ENCODE assay signal across 9 cellular contexts in genomic region chr1:8873001-8873400, GRCh38. TPM values are rescaled to one million over a fixed set of nuclear protein-coding genes. Genes with fewer than 3 reads are reported as not detected.
DNase-seq lines count a peak whose midpoint lies in the region; ATAC-seq and TF ChIP-seq lines count a peak whose summit lies in the region.
"Had no signal": no experiment of that assay in that cellular context is flagged by ENCODE, and none has a peak within 500 bp of the region (broad histone marks: within the 10 kb centered on the region; RNA-seq: fewer than 3 reads in every experiment).

No MANE protein-coding gene starts in this region.

- H3K4me3 ChIP-seq in right cardiac atrium (ENCODE audit: low read length) (no peak overlapping the region), brain microvascular endothelial cell (ENCODE audit: low read depth, low read length) (peak overlapping the region; percentile 9), lower lobe of right lung (no peak overlapping the region)

- DNase-seq in right cardiac atrium, result no peak
- DNase-seq in Right ventricle myocardium inferior (ENCODE audit: missing footprints), result no peak
- no peak for DNase-seq in brain microvascular endothelial cell
- DNase-seq in lower lobe of right lung, result no peak
- no peak for DNase-seq in NOMO-1 treated with dmso at 0.1 percent for 144 hours (lab: John Stamatoyannopoulos, UW; ENCODE audit: unreplicated experiment)
- DNase-seq in NCI-H146 (lab: John Stamatoyannopoulos, UW), result no peak
- DNase-seq: NCI-H748 treated with DMSO at 0.1 percent for 48 hours had no signal

- 85% methylated on average over 5 of the region's 5 CpGs for WGBS in right cardiac atrium

- no peaks in the 10 kb centered on the region for H3K27me3 ChIP-seq in right cardiac atrium (ENCODE audit: control insufficient read depth, insufficient read depth)
- no peaks in the 10 kb centered on the region for H3K27me3 ChIP-seq in brain microvascular endothelial cell (replicated peaks)
- H3K27me3 ChIP-seq in lower lobe of right lung (ENCODE audit: low read depth), result no peaks in the 10 kb centered on the region

- H3K27ac ChIP-seq in right cardiac atrium (ENCODE audit: low read length) (peak overlapping the region; percentile 9), brain microvascular endothelial cell (peak overlapping the region; percentile 55), lower lobe of right lung (peak overlapping the region; percentile 99)

- in situ Hi-C loops in brain microvascular endothelial cell (cut with HindIII; ENCODE audit: low pct_ligation_motif_present, low sequenced_read_pairs), result no loop called here

- H3K36me3 ChIP-seq in brain microvascular endothelial cell (replicated peaks) (peaks cover 84% of the 10 kb centered on the region), lower lobe of right lung (peaks cover 79% of the 10 kb centered on the region)

- H3K4me1 ChIP-seq in right cardiac atrium (ENCODE audit: control insufficient read depth, insufficient read depth, low read length), result peaks cover 11% of the 10 kb centered on the region
- H3K4me1 ChIP-seq in lower lobe of right lung, result peaks cover 70% of the 10 kb centered on the region

- intact Hi-C loops in right cardiac atrium (cut with DNase I), result no loop called here
- intact Hi-C loops in Right ventricle myocardium inferior (cut with DNase I), result no loop called here
- intact Hi-C loops in lower lobe of right lung (cut with DNase I), result no loop called here

- no peaks in the 10 kb centered on the region for H3K9me3 ChIP-seq in right cardiac atrium (ENCODE audit: control insufficient read depth, low read length)
- no peaks in the 10 kb centered on the region for H3K9me3 ChIP-seq in lower lobe of right lung

- no peak for TF ChIP-seq CTCF in brain microvascular endothelial cell (IDR thresholded peaks at IDR 0.05; ENCODE audit: low read depth, low read length, missing control alignments)
- TF ChIP-seq CTCF in lower lobe of right lung (IDR thresholded peaks at IDR 0.05), result no peak

- ATAC-seq in right cardiac atrium (no peak), Right ventricle myocardium inferior (no peak), lower lobe of right lung (no peak), GM18498 (IDR thresholded peaks at IDR 0.05; ENCODE audit: unreplicated experiment) (no peak), HG03135 (IDR thresholded peaks at IDR 0.05; ENCODE audit: unreplicated experiment) (no peak)

RNA-seq across cellular contexts. Expression of gene ENO1, which starts 5.5 kb away (rescaled TPM):
- 100 to 1,000 TPM; 146 to 335 (median 212) TPM for total RNA-seq in right cardiac atrium
- polyA plus RNA-seq in right cardiac atrium, result 138 TPM
- total RNA-seq in Right ventricle myocardium inferior, result 169 TPM
- 580 TPM for total RNA-seq in lower lobe of right lung

RNA-seq across cellular contexts. Expression of gene RERE, which starts 55.6 kb away (rescaled TPM):
- total RNA-seq in right cardiac atrium (100 to 1,000 TPM; 155 to 175 (median 162) TPM), Right ventricle myocardium inferior (133 TPM), lower lobe of right lung (88.5 TPM)
- polyA plus RNA-seq in right cardiac atrium, result 72.4 TPM

Comparison
In these comparisons a context has a peak if more than half of its experiments do, and no peak if none do; other contexts are left out.
1. H3K27ac ChIP-seq: peak in every context shown above with its lines; median percentile 99 in lower lobe of right lung; 55 in brain microvascular endothelial cell; 9 in right cardiac atrium.